ENCODE assay signal across 10 cellular contexts in the genomic region with DNA sequence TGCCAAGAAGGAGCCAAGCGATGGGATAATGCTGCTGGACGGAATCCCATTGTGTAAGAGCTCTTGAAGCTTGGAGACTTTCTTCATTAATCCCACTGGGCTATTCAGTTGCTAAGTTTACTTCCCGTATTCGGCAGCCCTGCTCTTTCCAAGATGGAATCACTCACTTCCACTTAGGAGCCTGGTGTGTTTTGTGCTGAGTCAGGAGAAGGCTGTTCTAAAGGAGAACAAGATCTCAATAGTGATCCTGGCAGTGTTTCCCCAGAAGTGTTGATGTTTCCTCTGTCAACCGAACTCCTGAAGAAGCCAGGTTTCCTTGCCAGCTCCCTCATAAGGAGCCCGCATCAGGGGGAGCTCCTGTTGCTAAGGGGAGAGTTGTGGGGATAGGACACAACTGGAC.
"Had no signal": no experiment of that assay in that cellular context is flagged by ENCODE, and none has a peak within 500 bp of the region (broad histone marks: within the 10 kb centered on the region; RNA-seq: fewer than 3 reads in every experiment).

No MANE protein-coding gene starts in this region.

- DNase-seq: GM23248, GOT3, H7, HFFc6, Karpas-422, KBM-7 had no signal

- H3K4me3 ChIP-seq: GM23248, HAP-1 had no signal

- H3K9me3 Mint-ChIP-seq: HFFc6 had no signal

- H3K27ac ChIP-seq: GM23248, KMS-11 had no signal

- H3K4me3 Mint-ChIP-seq: HFFc6 had no signal

- ATAC-seq: HCT116 had no signal

- H3K9ac ChIP-seq: GM23248, KMS-11 had no signal

- H3K27ac Mint-ChIP-seq: HFFc6 had no signal

- FAIRE-seq: HTR-8/SVneo had no signal

- H3K36me3 ChIP-seq: HAP-1 had no signal

- H3K9me3 ChIP-seq: HAP-1 had no signal

- H3K4me2 ChIP-seq: KMS-11 had no signal

- H2AFZ ChIP-seq: GM23248 had no signal

- H3K4me1 ChIP-seq: HAP-1 had no signal
